1 cellular context compared by ENCODE assay signal in the genomic region with DNA sequence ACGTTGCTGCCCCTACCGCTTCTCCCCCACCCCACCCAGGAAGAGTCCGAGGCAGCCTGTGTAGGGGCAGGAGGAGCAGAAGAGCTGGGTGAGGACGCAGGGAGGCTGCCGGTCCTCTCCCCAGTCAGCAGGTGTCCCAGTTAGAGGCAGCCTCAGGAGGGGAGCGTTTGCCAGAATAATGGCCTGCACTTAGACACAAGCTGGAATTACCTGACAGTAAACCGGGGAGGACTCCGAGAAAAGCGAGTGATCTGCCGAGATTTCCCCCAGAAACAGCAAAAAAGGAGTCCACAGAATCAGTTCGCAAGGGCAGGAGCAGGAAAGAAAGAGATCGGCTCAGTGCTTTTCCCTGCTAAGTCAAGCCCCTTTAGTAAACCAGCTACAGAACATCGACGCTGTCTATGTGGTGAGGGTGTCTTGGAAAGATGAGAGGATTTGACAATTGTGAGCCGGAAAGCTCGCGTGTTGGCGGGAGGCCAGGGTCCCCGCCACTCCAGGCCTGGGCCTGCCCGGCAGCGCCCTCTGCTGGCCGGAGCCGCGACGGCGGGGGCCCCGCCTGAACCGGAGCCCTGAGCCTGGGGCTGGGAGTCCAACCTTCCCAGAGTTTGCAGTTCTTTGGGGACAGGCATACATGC.
TF ChIP-seq lines count a peak whose summit lies in the region.

No MANE protein-coding gene starts in this region.

TF ChIP-seq in HepG2, 621 proteins besides CTCF, POLR2A, EP300 and RAD21 (continues in another document):
- TF ChIP-seq ZNF772 (CRISPR knock-in tag; IDR thresholded peaks at IDR 0.05) (0 out of 2 replicates have a peak, but pooled peaks have one; percentile 36), HNF4G (IDR thresholded peaks at IDR 0.05; ENCODE audit: borderline replicate concordance, low read depth, low read length) (no peak), HNF4G (CRISPR knock-in tag; IDR thresholded peaks at IDR 0.05; ENCODE audit: borderline replicate concordance, low read depth) (0 out of 2 replicates have a peak, but pooled peaks have one; percentile 52), STAG1 (CRISPR knock-in tag; IDR thresholded peaks at IDR 0.05) (peak; percentile 89), ARID4A (CRISPR knock-in tag; IDR thresholded peaks at IDR 0.05; ENCODE audit: borderline replicate concordance) (peak; percentile 44; the same call in 1 of the 2 replicates), ARID2 (CRISPR knock-in tag; IDR thresholded peaks at IDR 0.05; ENCODE audit: borderline replicate concordance) (peak; percentile 88; the same call in 1 of the 2 replicates), THYN1 (CRISPR knock-in tag; IDR thresholded peaks at IDR 0.05; ENCODE audit: borderline replicate concordance, low read depth) (no peak), FOXK2 (IDR thresholded peaks at IDR 0.05) (no peak), TBX3 (IDR thresholded peaks at IDR 0.05; ENCODE audit: borderline replicate concordance) (no peak), ZNF839 (CRISPR knock-in tag; IDR thresholded peaks at IDR 0.05; ENCODE audit: borderline replicate concordance) (0 out of 2 replicates have a peak, but pooled peaks have one; percentile 56), ZNF446 (CRISPR knock-in tag; IDR thresholded peaks at IDR 0.05) (no peak), JDP2 (CRISPR knock-in tag; IDR thresholded peaks at IDR 0.05; ENCODE audit: borderline replicate concordance) (no peak), ZNF577 (CRISPR knock-in tag; IDR thresholded peaks at IDR 0.05; ENCODE audit: borderline replicate concordance, low read depth) (no peak), ZNF878 (CRISPR knock-in tag; IDR thresholded peaks at IDR 0.05) (peak; percentile 82; the same call in 1 of the 2 replicates), ZNF607 (CRISPR knock-in tag; IDR thresholded peaks at IDR 0.05; ENCODE audit: borderline replicate concordance) (peak; percentile 70; the same call in 1 of the 2 replicates), ZFP91 (CRISPR knock-in tag; IDR thresholded peaks at IDR 0.05; ENCODE audit: borderline replicate concordance) (peak; percentile 86), CBX2 (IDR thresholded peaks at IDR 0.05; ENCODE audit: low read depth, low read length) (no peak), CBX2 (CRISPR knock-in tag; IDR thresholded peaks at IDR 0.05; ENCODE audit: low read depth) (no peak), ZNF335 (CRISPR knock-in tag; IDR thresholded peaks at IDR 0.05) (no peak), ZNF605 (CRISPR knock-in tag; IDR thresholded peaks at IDR 0.05) (peak; percentile 50; the same call in 1 of the 2 replicates), CSRNP2 (CRISPR knock-in tag; conservative IDR thresholded peaks at IDR 0.05; ENCODE audit: low read depth) (no peak), PLRG1 (conservative IDR thresholded peaks at IDR 0.05) (no peak), ADNP (CRISPR knock-in tag; IDR thresholded peaks at IDR 0.05) (no peak), MXI1 (IDR thresholded peaks at IDR 0.05; ENCODE audit: borderline replicate concordance, low read depth, low read length) (peak; percentile 69; the same call in 1 of the 3 replicates), TCF12 (IDR thresholded peaks at IDR 0.05) (no peak), TCF12 (CRISPR knock-in tag; IDR thresholded peaks at IDR 0.05) (no peak), KMT2B (CRISPR knock-in tag; IDR thresholded peaks at IDR 0.05) (no peak), NFYB (CRISPR knock-in tag; IDR thresholded peaks at IDR 0.05) (no peak), ATM (IDR thresholded peaks at IDR 0.05; ENCODE audit: borderline replicate concordance) (no peak), ZNF724P (CRISPR knock-in tag; IDR thresholded peaks at IDR 0.05; ENCODE audit: borderline replicate concordance) (peak; percentile 77; the same call in 1 of the 2 replicates), SATB2 (CRISPR knock-in tag; IDR thresholded peaks at IDR 0.05) (no peak), ZNF567 (CRISPR knock-in tag; IDR thresholded peaks at IDR 0.05; ENCODE audit: borderline replicate concordance) (peak; percentile 69; the same call in 1 of the 2 replicates), RBAK (CRISPR knock-in tag; IDR thresholded peaks at IDR 0.05) (no peak), ZNF687 (CRISPR knock-in tag; IDR thresholded peaks at IDR 0.05) (peak; percentile 95), NONO (IDR thresholded peaks at IDR 0.05) (no peak), NONO (CRISPR knock-in tag; conservative IDR thresholded peaks at IDR 0.05) (peak; percentile 57; the same call in 1 of the 2 replicates), ZNF530 (CRISPR knock-in tag; IDR thresholded peaks at IDR 0.05; ENCODE audit: low read depth) (no peak), GPBP1L1 (CRISPR knock-in tag; IDR thresholded peaks at IDR 0.05) (no peak), ZNF747 (CRISPR knock-in tag; IDR thresholded peaks at IDR 0.05; ENCODE audit: borderline replicate concordance) (no peak), MEF2D (CRISPR knock-in tag; IDR thresholded peaks at IDR 0.05) (no peak), SMYD3 (CRISPR knock-in tag; IDR thresholded peaks at IDR 0.05) (no peak), RNF2 (conservative IDR thresholded peaks at IDR 0.05; ENCODE audit: low read depth) (no peak), HOXA3 (CRISPR knock-in tag; IDR thresholded peaks at IDR 0.05) (peak; percentile 62), ZBTB7A (CRISPR knock-in tag; IDR thresholded peaks at IDR 0.05) (0 out of 2 replicates have a peak, but pooled peaks have one; percentile 19), JUND (CRISPR knock-in tag; IDR thresholded peaks at IDR 0.05) (no peak), DMAP1 (CRISPR knock-in tag; IDR thresholded peaks at IDR 0.05) (no peak), RARA (CRISPR knock-in tag; IDR thresholded peaks at IDR 0.05) (no peak), ZNF251 (CRISPR knock-in tag; IDR thresholded peaks at IDR 0.05) (no peak)
- TF ChIP-seq, protein P1, sequence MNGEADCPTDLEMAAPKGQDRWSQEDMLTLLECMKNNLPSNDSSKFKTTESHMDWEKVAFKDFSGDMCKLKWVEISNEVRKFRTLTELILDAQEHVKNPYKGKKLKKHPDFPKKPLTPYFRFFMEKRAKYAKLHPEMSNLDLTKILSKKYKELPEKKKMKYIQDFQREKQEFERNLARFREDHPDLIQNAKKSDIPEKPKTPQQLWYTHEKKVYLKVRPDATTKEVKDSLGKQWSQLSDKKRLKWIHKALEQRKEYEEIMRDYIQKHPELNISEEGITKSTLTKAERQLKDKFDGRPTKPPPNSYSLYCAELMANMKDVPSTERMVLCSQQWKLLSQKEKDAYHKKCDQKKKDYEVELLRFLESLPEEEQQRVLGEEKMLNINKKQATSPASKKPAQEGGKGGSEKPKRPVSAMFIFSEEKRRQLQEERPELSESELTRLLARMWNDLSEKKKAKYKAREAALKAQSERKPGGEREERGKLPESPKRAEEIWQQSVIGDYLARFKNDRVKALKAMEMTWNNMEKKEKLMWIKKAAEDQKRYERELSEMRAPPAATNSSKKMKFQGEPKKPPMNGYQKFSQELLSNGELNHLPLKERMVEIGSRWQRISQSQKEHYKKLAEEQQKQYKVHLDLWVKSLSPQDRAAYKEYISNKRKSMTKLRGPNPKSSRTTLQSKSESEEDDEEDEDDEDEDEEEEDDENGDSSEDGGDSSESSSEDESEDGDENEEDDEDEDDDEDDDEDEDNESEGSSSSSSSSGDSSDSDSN (CRISPR knock-in tag; IDR thresholded peaks at IDR 0.05), result peak; percentile 76
- TF ChIP-seq, protein P2, sequence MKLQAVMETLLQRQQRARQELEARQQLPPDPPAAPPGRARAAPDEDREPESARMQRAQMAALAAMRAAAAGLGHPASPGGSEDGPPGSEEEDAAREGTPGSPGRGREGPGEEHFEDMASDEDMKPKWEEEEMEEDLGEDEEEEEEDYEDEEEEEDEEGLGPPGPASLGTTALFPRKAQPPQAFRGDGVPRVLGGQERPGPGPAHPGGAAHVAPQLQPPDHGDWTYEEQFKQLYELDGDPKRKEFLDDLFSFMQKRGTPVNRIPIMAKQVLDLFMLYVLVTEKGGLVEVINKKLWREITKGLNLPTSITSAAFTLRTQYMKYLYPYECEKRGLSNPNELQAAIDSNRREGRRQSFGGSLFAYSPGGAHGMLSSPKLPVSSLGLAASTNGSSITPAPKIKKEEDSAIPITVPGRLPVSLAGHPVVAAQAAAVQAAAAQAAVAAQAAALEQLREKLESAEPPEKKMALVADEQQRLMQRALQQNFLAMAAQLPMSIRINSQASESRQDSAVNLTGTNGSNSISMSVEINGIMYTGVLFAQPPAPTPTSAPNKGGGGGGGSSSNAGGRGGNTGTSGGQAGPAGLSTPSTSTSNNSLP (IDR thresholded peaks at IDR 0.05; ENCODE audit: low read depth, low read length), result 0 out of 2 replicates have a peak, but pooled peaks have one; percentile 25
